ENCODE assay signal across 17 cellular contexts in genomic region chr1:58999676-59000075, GRCh38.
"Had no signal": no experiment of that assay in that cellular context is flagged by ENCODE, and none has a peak within 500 bp of the region (broad histone marks: within the 10 kb centered on the region; RNA-seq: fewer than 3 reads in every experiment).

No MANE protein-coding gene starts in this region.

- H3K27ac Mint-ChIP-seq: activated CD8-positive, alpha-beta T cell treated with anti-CD3 and anti-CD28 coated beads for 36 hours; activated naive CD4-positive, alpha-beta T cell treated with anti-CD3 and anti-CD28 coated beads for 36 hours; activated T-helper 17 cell treated with anti-CD3 and anti-CD28 coated beads, Interleukin-2, amount 50 U/mL, for 72 hours; nephron progenitor cell; stimulated activated naive B cell treated with anti-CD40 and anti-IgM and Interleukin-4, amounts not matched to agents 10 μg/mL and 1 μg/mL and 100 μg/mL, for 72 hours had no signal

- H3K9me3 Mint-ChIP-seq: activated CD8-positive, alpha-beta T cell treated with anti-CD3 and anti-CD28 coated beads for 36 hours; activated naive CD4-positive, alpha-beta T cell treated with anti-CD3 and anti-CD28 coated beads for 36 hours; activated T-helper 17 cell treated with anti-CD3 and anti-CD28 coated beads, Interleukin-2, amount 50 U/mL, for 72 hours; nephron progenitor cell; stimulated activated naive B cell treated with anti-CD40 and anti-IgM and Interleukin-4, amounts not matched to agents 10 μg/mL and 1 μg/mL and 100 μg/mL, for 72 hours had no signal

- DNase-seq: activated CD4-positive, alpha-beta T cell treated with anti-CD3 and anti-CD28 coated beads for 4 hours; activated CD8-positive, alpha-beta T cell treated with anti-CD3 and anti-CD28 coated beads for 36 hours; activated naive CD4-positive, alpha-beta T cell treated with anti-CD3 and anti-CD28 coated beads for 36 hours; caudate nucleus; cortex of kidney; effector CD8-positive, alpha-beta T cell; kidney; mesendoderm; nephron progenitor cell; spleen; stimulated activated CD4-positive, alpha-beta T cell treated with anti-CD3 and anti-CD28 coated beads, Interleukin-1b, Interleukin-23, amount 100 ng/mL, for 48 hours; stimulated activated naive B cell treated with anti-CD40 and anti-IgM and Interleukin-4, amounts not matched to agents 10 μg/mL and 1 μg/mL and 100 μg/mL, for 72 hours; T-helper 2 cell had no signal

- H3K27ac ChIP-seq: spleen, tibial nerve, VCaP had no signal

- H3K27me3 Mint-ChIP-seq: activated CD8-positive, alpha-beta T cell treated with anti-CD3 and anti-CD28 coated beads for 36 hours; activated T-helper 17 cell treated with anti-CD3 and anti-CD28 coated beads, Interleukin-2, amount 50 U/mL, for 72 hours; stimulated activated naive B cell treated with anti-CD40 and anti-IgM and Interleukin-4, amounts not matched to agents 10 μg/mL and 1 μg/mL and 100 μg/mL, for 72 hours had no signal

- H3K4me3 Mint-ChIP-seq: activated CD8-positive, alpha-beta T cell treated with anti-CD3 and anti-CD28 coated beads for 36 hours; activated naive CD4-positive, alpha-beta T cell treated with anti-CD3 and anti-CD28 coated beads for 36 hours; activated T-helper 17 cell treated with anti-CD3 and anti-CD28 coated beads, Interleukin-2, amount 50 U/mL, for 72 hours; nephron progenitor cell; stimulated activated naive B cell treated with anti-CD40 and anti-IgM and Interleukin-4, amounts not matched to agents 10 μg/mL and 1 μg/mL and 100 μg/mL, for 72 hours had no signal

- H3K27me3 ChIP-seq: spleen, tibial nerve had no signal

- ATAC-seq: activated CD8-positive, alpha-beta T cell treated with anti-CD3 and anti-CD28 coated beads for 36 hours; activated T-helper 17 cell treated with anti-CD3 and anti-CD28 coated beads, Interleukin-2, amount 50 U/mL, for 72 hours; sciatic nerve; stimulated activated naive B cell treated with anti-CD40 and anti-IgM and Interleukin-4, amounts not matched to agents 10 μg/mL and 1 μg/mL and 100 μg/mL, for 72 hours had no signal

- H3K36me3 Mint-ChIP-seq: stimulated activated naive B cell treated with anti-CD40 and anti-IgM and Interleukin-4, amounts not matched to agents 10 μg/mL and 1 μg/mL and 100 μg/mL, for 72 hours had no signal

- H3K36me3 ChIP-seq: spleen, tibial nerve had no signal

- H3K9me3 ChIP-seq: spleen, tibial nerve had no signal

- H3K4me3 ChIP-seq: spleen, tibial nerve had no signal
